In genomic region chrX:154378799-154379568, GRCh38 we compare ENCODE assay signal across 8 cellular contexts. TPM values are rescaled to one million over a fixed set of nuclear protein-coding genes. Genes with fewer than 3 reads are reported as not detected.
DNase-seq lines count a peak whose midpoint lies in the region; ATAC-seq and TF ChIP-seq lines count a peak whose summit lies in the region.

Gene EMD, plus strand, starts transcription at chrX:154379295. Its CDS starts 190 bp downstream, at chrX:154379485.

- DNase-seq in NCI-H187 (lab: John Stamatoyannopoulos, UW) (peak; percentile 100), T-helper 2 cell (peak; percentile 90 to 99 (median 95)), anterior cingulate cortex (lab: John Stamatoyannopoulos, UW) (peak; percentile 55 to 100 (median 99)), left ventricle myocardium superior (peak; percentile 98), pulmonary artery endothelial cell (ENCODE audit: low read depth, low spot score) (peak; percentile 87), uterus (peak; percentile 96 to 98)

- ATAC-seq in HG02885 (IDR thresholded peaks at IDR 0.05; ENCODE audit: poor library complexity, unreplicated experiment) (peak; percentile 77), left ventricle myocardium superior (peak; percentile 90)

- intact Hi-C loops in left ventricle myocardium superior (cut with micrococcal nuclease) (no loop called here), uterus (cut with DNase I; ENCODE audit: low total_unique reads) (no loop called here)

- TF ChIP-seq POLR2A in GM15510 (IDR thresholded peaks at IDR 0.05; ENCODE audit: borderline replicate concordance, extremely low read depth, insufficient read length) (peak; percentile 63), uterus (IDR thresholded peaks at IDR 0.05) (peak; percentile 84 to 94)

- no peaks in the 10 kb centered on the region for H3K4me1 ChIP-seq in uterus

- no peaks in the 10 kb centered on the region for H3K9me3 ChIP-seq in uterus

- no peaks in the 10 kb centered on the region for H3K36me3 ChIP-seq in uterus

- TF ChIP-seq CTCF in uterus (IDR thresholded peaks at IDR 0.05): peak in 1 of 4 experiments; percentile 20

- H3K27ac ChIP-seq in uterus: peak within 1 kb of the TSS; percentile 97 to 98

- H3K27me3 ChIP-seq in uterus: no peaks in the 10 kb centered on the region

- H3K4me3 ChIP-seq in uterus: peak within 1 kb of the TSS; percentile 59 to 65

RNA-seq across cellular contexts. Expression of gene EMD, which starts in this region (rescaled TPM):
- total RNA-seq in left ventricle myocardium superior (51.3 TPM), pulmonary artery endothelial cell (20.1 and 23.5 TPM in 2 replicates), uterus (100 to 1,000 TPM in 1 of 4 donors, 10 to 100 TPM in 3; 13.6 to 118 (median 44.4) TPM)

Comparison
In these comparisons a context has a peak if more than half of its experiments do, and no peak if none do; other contexts are left out.
1. Peak in every context shown above with its lines: DNase-seq, ATAC-seq, H3K4me3 ChIP-seq and H3K27ac ChIP-seq.